8 cellular contexts compared by ENCODE assay signal in the genomic region with DNA sequence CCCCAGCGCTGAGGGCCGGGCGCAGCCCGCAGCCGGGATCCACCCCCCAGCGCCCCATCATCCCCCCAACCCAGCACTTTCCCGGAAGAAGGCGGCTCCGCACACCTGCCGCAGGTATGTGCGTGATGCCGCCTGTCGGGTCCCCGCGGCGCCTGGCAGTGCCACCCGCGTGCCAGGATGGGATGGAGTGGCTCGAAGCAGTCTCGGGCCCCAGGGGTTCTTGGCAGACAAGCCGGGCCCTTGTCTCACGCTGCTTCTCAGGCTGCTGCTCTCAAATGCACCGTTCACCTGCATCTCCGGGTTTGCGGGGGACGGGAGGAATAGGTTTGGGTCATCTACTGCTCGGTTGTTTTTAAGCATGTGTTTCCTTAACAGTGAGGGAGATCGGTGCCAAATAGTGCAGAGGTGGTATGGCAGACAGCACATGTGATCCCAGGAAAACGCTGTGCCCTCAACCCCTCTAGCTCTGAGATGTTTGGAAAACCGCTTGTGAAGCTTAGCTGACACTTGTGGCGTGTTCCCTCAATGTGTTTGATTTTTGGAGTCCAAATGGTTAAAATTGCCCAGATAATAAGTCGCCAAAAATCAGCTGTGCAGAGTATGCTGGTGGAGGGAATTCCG. TPM values are rescaled to one million over a fixed set of nuclear protein-coding genes. Genes with fewer than 3 reads are reported as not detected.
DNase-seq lines count a peak whose midpoint lies in the region; ATAC-seq and TF ChIP-seq lines count a peak whose summit lies in the region.

No MANE protein-coding gene starts in this region.

- TF ChIP-seq CTCF in RWPE2 (IDR thresholded peaks at IDR 0.05; ENCODE audit: poor library complexity, severe bottlenecking) (no peak), MCF 10A (IDR thresholded peaks at IDR 0.05; ENCODE audit: unreplicated experiment) (no peak)

- peaks cover 18% of the 10 kb centered on the region for H3K4me1 ChIP-seq in RWPE2 (ENCODE audit: insufficient read depth, poor library complexity, severe bottlenecking)

- no peaks in the 10 kb centered on the region for H3K27me3 ChIP-seq in RWPE2 (ENCODE audit: insufficient read depth, poor library complexity, severe bottlenecking)

- POLR2A ChIA-PET in MCF 10A (lab: Yijun Ruan, JAX), result interaction anchor here (0.6 to 2.7 kb wide), 18 partner anchors 8 to 480 kb away, joined by 3 to 12 read pairs (median 4); no protein-coding TSS in a partner anchor

- H3K4me1 Mint-ChIP-seq in MCF 10A (ENCODE audit: insufficient read depth, unreplicated experiment), result peaks cover 15% of the 10 kb centered on the region

- peak overlapping the region; percentile 87 for H3K4me3 Mint-ChIP-seq in MCF 10A (ENCODE audit: unreplicated experiment)

- no peaks in the 10 kb centered on the region for H3K9me3 Mint-ChIP-seq in MCF 10A (ENCODE audit: unreplicated experiment)

- ATAC-seq in HG02852 (IDR thresholded peaks at IDR 0.05; ENCODE audit: unreplicated experiment) (peak; percentile 0), RWPE2 (ENCODE audit: low read depth) (peak; percentile 8), HG02870 (IDR thresholded peaks at IDR 0.05; ENCODE audit: unreplicated experiment) (no peak)

- DNase-seq in COR-L47 (lab: John Stamatoyannopoulos, UW), result peak; percentile 50
- DNase-seq in RWPE2 (ENCODE audit: low spot score), result no peak
- peak; percentile 21 for DNase-seq in MCF 10A (ENCODE audit: unreplicated experiment)
- DNase-seq in iris pigment epithelial cell (ENCODE audit: low read depth), result peak; percentile 13
- DNase-seq in stimulated activated CD4-positive, alpha-beta T cell treated with anti-CD3 and anti-CD28 coated beads, Interleukin-1b, Interleukin-23, amount 100 ng/mL, for 48 hours, result peak; percentile 32
- DNase-seq in iPS-NIHi7 (ENCODE audit: extremely low spot score), result no peak

- H3K36me3 ChIP-seq in RWPE2 (ENCODE audit: low read depth), result peaks cover 6% of the 10 kb centered on the region; the same call in 1 of the 2 replicates

- H3K27ac Mint-ChIP-seq in MCF 10A (ENCODE audit: low read depth, unreplicated experiment), result peak overlapping the region; percentile 16

- H3K4me3 ChIP-seq in RWPE2 (ENCODE audit: severe bottlenecking), result peak overlapping the region; percentile 81

- no peaks in the 10 kb centered on the region for H3K9me3 ChIP-seq in RWPE2 (ENCODE audit: severe bottlenecking)

- CTCF ChIA-PET in MCF 10A (lab: Yijun Ruan, JAX), result interaction anchor here (0.7 to 3.6 kb wide), 13 partner anchors 12 to 635 kb away, joined by 3 to 18 read pairs (median 6); no protein-coding TSS in a partner anchor

- H3K27ac ChIP-seq in RWPE2 (ENCODE audit: poor library complexity, severe bottlenecking), result peak overlapping the region; percentile 53

- no peaks in the 10 kb centered on the region for H3K27me3 Mint-ChIP-seq in MCF 10A (ENCODE audit: insufficient read depth, unreplicated experiment)

- peaks cover 7% of the 10 kb centered on the region for H3K36me3 Mint-ChIP-seq in MCF 10A (ENCODE audit: insufficient read depth, unreplicated experiment)

- intact Hi-C loops in MCF 10A (cut with micrococcal nuclease), result loop anchor here (2.0 kb wide), 1 partner anchor 53 kb away; no protein-coding TSS in a partner anchor

- BruUV-seq in MCF 10A (replicated peaks; lab: Mats Ljungman, UMichigan), result TSS peak; percentile 31

RNA-seq across cellular contexts. Expression of gene MYLIP, which starts 0.8 kb away (rescaled TPM):
- 2.1 TPM in 2 replicates for total RNA-seq in MCF 10A (2022)

Comparison
In these comparisons a context has a peak if more than half of its experiments do, and no peak if none do; other contexts are left out.
1. DNase-seq: peak in COR-L47 (single experiment), MCF 10A (single experiment), iris pigment epithelial cell (single experiment) and stimulated activated CD4-positive, alpha-beta T cell treated with anti-CD3 and anti-CD28 coated beads, Interleukin-1b, Interleukin-23, amount 100 ng/mL, for 48 hours (single experiment); none in RWPE2 (single experiment) and iPS-NIHi7 (single experiment).